In genomic region chr7:142904128-142904527, GRCh38 we compare ENCODE assay signal across 1 cellular context.
TF ChIP-seq lines count a peak whose summit lies in the region.

No MANE protein-coding gene starts in this region.

TF ChIP-seq in HEK293, 187 proteins besides CTCF, POLR2A, EP300 and RAD21:
- TF ChIP-seq SETDB1 (IDR thresholded peaks at IDR 0.05; ENCODE audit: insufficient read length, low read length) (peak; percentile 95), ZNF140 (tag by site-specific recombination; IDR thresholded peaks at IDR 0.05) (peak; percentile 8; the same call in 1 of the 2 replicates), MZF1 (tag by site-specific recombination; IDR thresholded peaks at IDR 0.05; ENCODE audit: borderline replicate concordance) (no peak)
